In genomic region chr2:229586746-229587705, GRCh38 we compare ENCODE assay signal across 9 cellular contexts.
DNase-seq lines count a peak whose midpoint lies in the region; ATAC-seq and TF ChIP-seq lines count a peak whose summit lies in the region.
"Had no signal": no experiment of that assay in that cellular context is flagged by ENCODE, and none has a peak within 500 bp of the region (broad histone marks: within the 10 kb centered on the region; RNA-seq: fewer than 3 reads in every experiment).

No MANE protein-coding gene starts in this region.

- ATAC-seq in GM21367 (IDR thresholded peaks at IDR 0.05; ENCODE audit: unreplicated experiment): peak; percentile 88
- ATAC-seq in left lung: peak; percentile 100

- DNase-seq in NCI-H1436 (lab: John Stamatoyannopoulos, UW) (peak; percentile 28), NCI-H1436 treated with DMSO at 0.1 percent for 48 hours (lab: John Stamatoyannopoulos, UW) (no peak), HS-5 (ENCODE audit: low read depth) (peak; percentile 81), Peyer's patch (peak; percentile 23 to 80 (median 73)), dermis blood vessel endothelial cell (peak; percentile 86), left lung (peak; percentile 70 to 86)
- peak; percentile 9 to 12 for DNase-seq in stimulated activated CD8-positive, alpha-beta memory T cell treated with anti-CD3 and anti-CD28 coated beads, Interleukin-2, amount 100 ng/mL, for 48 hours (ENCODE audit: low read depth in 2 of 2)

- H3K9me3 ChIP-seq in Peyer's patch (no peaks in the 10 kb centered on the region), left lung (no peaks in the 10 kb centered on the region)
- H3K9me3 ChIP-seq: BLaER1 treated with 17β-estradiol and CSF1 and Interleukin-3, amounts not matched to agents 10 nM and 100 nM had no signal

- TF ChIP-seq CTCF in Peyer's patch (IDR thresholded peaks at IDR 0.05) (peak in 4 of 6 experiments; percentile 43 to 75 (median 68)), left lung (IDR thresholded peaks at IDR 0.05) (peak; percentile 72 to 80)

- intact Hi-C loops in left lung (cut with DNase I): loop anchor here in 1 of 2 donors (5.0 to 10.0 kb wide), 2 partner anchors 242 to 455 kb away; no protein-coding TSS in a partner anchor

- TF ChIP-seq POLR2A in Peyer's patch (IDR thresholded peaks at IDR 0.05): no peak

- H3K4me1 ChIP-seq in Peyer's patch (no peaks in the 10 kb centered on the region), left lung (no peaks in the 10 kb centered on the region)

- H3K36me3 ChIP-seq in Peyer's patch (no peaks in the 10 kb centered on the region), left lung (no peaks in the 10 kb centered on the region)

- H3K4me3 ChIP-seq in Peyer's patch (no peak overlapping the region), left lung (peak overlapping the region in 1 of 2 donors; percentile 6)
- H3K4me3 ChIP-seq: BLaER1 treated with 17β-estradiol and CSF1 and Interleukin-3, amounts not matched to agents 10 nM and 100 nM had no signal

- H3K27ac ChIP-seq in Peyer's patch (no peak overlapping the region), left lung (no peak overlapping the region)

- H3K27me3 ChIP-seq in Peyer's patch: no peaks in the 10 kb centered on the region
- H3K27me3 ChIP-seq in left lung: no peaks in the 10 kb centered on the region
- H3K27me3 ChIP-seq: BLaER1 treated with 17β-estradiol and CSF1 and Interleukin-3, amounts not matched to agents 10 nM and 100 nM had no signal
